In the genomic region with DNA sequence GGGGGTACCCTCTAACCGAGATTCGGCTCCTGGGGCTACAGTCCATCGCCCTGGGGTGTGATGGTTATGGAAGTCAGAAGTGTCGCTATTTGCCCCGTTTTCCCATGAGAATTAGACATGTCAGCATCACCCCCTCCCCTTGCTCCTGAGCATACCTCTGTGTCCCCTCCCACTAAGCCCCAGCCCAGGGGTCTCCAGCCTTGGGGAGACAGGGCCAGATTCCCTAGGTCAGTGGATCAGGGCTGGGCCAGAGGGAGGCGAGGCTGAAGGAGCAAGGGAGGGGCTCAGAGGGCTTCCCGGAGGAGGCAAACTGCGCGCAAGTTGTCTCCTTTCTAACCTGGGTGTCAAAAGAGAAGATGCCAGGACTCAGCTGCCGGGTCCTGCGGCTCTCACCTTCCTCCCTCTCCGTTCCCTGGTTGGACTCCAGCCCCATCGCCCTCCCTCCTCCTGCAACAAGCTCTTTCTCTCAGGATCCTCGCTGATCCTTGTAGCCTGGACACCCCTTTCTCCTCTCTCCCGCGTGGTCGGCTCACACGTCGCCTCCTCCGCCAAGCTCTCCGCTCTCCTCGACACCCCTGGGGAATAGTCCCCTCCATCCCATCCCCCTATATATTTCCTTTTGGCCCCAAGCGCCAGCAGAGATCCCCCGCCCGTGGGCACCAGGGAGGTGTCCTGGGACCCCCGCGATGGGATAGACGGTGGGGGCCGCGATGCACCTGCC, we compare ENCODE assay signal across 7 cellular contexts. TPM values are rescaled to one million over a fixed set of nuclear protein-coding genes. Genes with fewer than 3 reads are reported as not detected.
DNase-seq lines count a peak whose midpoint lies in the region; TF ChIP-seq lines count a peak whose summit lies in the region.

No MANE protein-coding gene starts in this region.

- peaks cover 44% of the 10 kb centered on the region for H3K27me3 ChIP-seq in OCI-LY3 (ENCODE audit: low read depth, low read length)

- H3K4me2 ChIP-seq in OCI-LY3 (ENCODE audit: low read length): peak overlapping the region; percentile 47

- H3K27ac ChIP-seq in OCI-LY3 (ENCODE audit: low read length): no peak overlapping the region

- H3K9ac ChIP-seq in OCI-LY3 (ENCODE audit: low read length): no peak overlapping the region

- H2AFZ ChIP-seq in OCI-LY3 (ENCODE audit: low read depth, low read length): no peak overlapping the region; the same call in 1 of the 2 replicates

- no peaks in the 10 kb centered on the region for H3K36me3 ChIP-seq in OCI-LY3 (replicated peaks; ENCODE audit: low read depth, low read length)

- H3K9me3 ChIP-seq in OCI-LY3 (ENCODE audit: insufficient read depth, low read length): no peaks in the 10 kb centered on the region

- H4K20me1 ChIP-seq in OCI-LY3 (ENCODE audit: insufficient read depth, low read length): no peaks in the 10 kb centered on the region

- in situ Hi-C loops in GM13976 (cut with MboI; ENCODE audit: low sequenced_read_pairs, unreplicated experiment): no loop called here

- DNase-seq in GM13976 (ENCODE audit: low spot score) (peak; percentile 55), epithelial cell of proximal tubule (ENCODE audit: low read depth) (no peak), retinal pigment epithelial cell (ENCODE audit: low read depth) (no peak), DMS114 treated with DMSO at 0.1 percent for 48 hours (lab: John Stamatoyannopoulos, UW; ENCODE audit: unreplicated experiment) (no peak), posterior vena cava (ENCODE audit: low spot score) (no peak)
- no peak for DNase-seq in stimulated activated CD4-positive, alpha-beta T cell treated with anti-CD3 and anti-CD28 coated beads, Interleukin-15, amount 100 ng/mL, for 24 hours

- H3K4me3 ChIP-seq in OCI-LY3 (ENCODE audit: low read length) (peak overlapping the region; percentile 73), epithelial cell of proximal tubule (ENCODE audit: low read depth, low read length) (peak overlapping the region; percentile 28), retinal pigment epithelial cell (ENCODE audit: low read length) (peak overlapping the region; percentile 30)

- no peaks in the 10 kb centered on the region for H3K4me1 ChIP-seq in OCI-LY3 (ENCODE audit: low read length)

- intact Hi-C loops in posterior vena cava (cut with DNase I): no loop called here

- TF ChIP-seq CTCF in GM13976 (IDR thresholded peaks at IDR 0.05; ENCODE audit: borderline replicate concordance, control extremely low read depth, extremely low read depth, insufficient read depth, missing control alignments) (no peak), OCI-LY3 (IDR thresholded peaks at IDR 0.05; ENCODE audit: low read depth, low read length) (no peak), epithelial cell of proximal tubule (conservative IDR thresholded peaks at IDR 0.05; ENCODE audit: low read depth, low read length) (no peak), retinal pigment epithelial cell (conservative IDR thresholded peaks at IDR 0.05; ENCODE audit: low read depth, low read length) (no peak)

- H3K79me2 ChIP-seq in OCI-LY3 (ENCODE audit: low read length): no peaks in the 10 kb centered on the region

RNA-seq across cellular contexts. Expression of gene TMEM59L, which starts 0.5 kb away (rescaled TPM):
- total RNA-seq in epithelial cell of proximal tubule (0.23 TPM in 1 of 2 replicates, not detected in the other), posterior vena cava (10 to 100 TPM in 1 of 2 donors, 1 to 10 TPM in 1; 2.8 to 14.5 TPM)

RNA-seq across cellular contexts. Expression of gene CRLF1, which starts 5.6 kb away (rescaled TPM):
- total RNA-seq in epithelial cell of proximal tubule: 0.58 TPM in 1 of 2 replicates, not detected in the other
- 100 to 1,000 TPM; 154 to 436 TPM for total RNA-seq in posterior vena cava

RNA-seq across cellular contexts. Expression of gene REX1BD, which starts 23.6 kb away (rescaled TPM):
- total RNA-seq in epithelial cell of proximal tubule (141 and 167 TPM in 2 replicates), posterior vena cava (10 to 100 TPM; 38.0 to 48.1 TPM)

RNA-seq across cellular contexts. Expression of gene KLHL26, which starts 24.6 kb away (rescaled TPM):
- 5.1 and 16.5 TPM in 2 replicates for total RNA-seq in epithelial cell of proximal tubule
- total RNA-seq in posterior vena cava: 10 to 100 TPM; 14.5 to 17.6 TPM

RNA-seq across cellular contexts. Expression of gene UBA52, which starts 40.6 kb away (rescaled TPM):
- total RNA-seq in epithelial cell of proximal tubule: 1,133 and 1,698 TPM in 2 replicates
- 100 to 1,000 TPM; 725 to 767 TPM for total RNA-seq in posterior vena cava

Comparison
In these comparisons a context has a peak if more than half of its experiments do, and no peak if none do; other contexts are left out.
1. RNA of gene CRLF1, which starts 5.6 kb away (total RNA-seq): 154 to 436 TPM in posterior vena cava; 0.58 TPM in epithelial cell of proximal tubule; every median in the first group is over 10 times any median in the second.
2. Peak in every context shown above with its lines, with median percentiles within 50 percentile points of each other: H3K4me3 ChIP-seq.